ENCODE assay signal across 10 cellular contexts in genomic region chr12:92065018-92065499, GRCh38.
A peak's percentile ranks its signal among the peaks of the same experiment; 100 is the strongest.
DNase-seq lines count a peak whose midpoint lies in the region; ATAC-seq lines count a peak whose summit lies in the region.
"Had no signal": no experiment of that assay in that cellular context is flagged by ENCODE, and none has a peak within 500 bp of the region (broad histone marks: within the 10 kb centered on the region; RNA-seq: fewer than 3 reads in every experiment).

No MANE protein-coding gene starts in this region.

- H3K9me3 Mint-ChIP-seq in activated naive CD4-positive, alpha-beta T cell treated with anti-CD3 and anti-CD28 coated beads, Interleukin-2, amount 10 ng/mL, durations not matched to agents 7 days and 5 days: peaks cover 2% of the 10 kb centered on the region

- no peak overlapping the region for H3K27ac Mint-ChIP-seq in activated naive CD4-positive, alpha-beta T cell treated with anti-CD3 and anti-CD28 coated beads, Interleukin-2, amount 10 ng/mL, durations not matched to agents 7 days and 5 days

- CTCF ChIA-PET in activated naive CD4-positive, alpha-beta T cell treated with anti-CD3 and anti-CD28 coated beads, Interleukin-2, amount 10 ng/mL, durations not matched to agents 7 days and 5 days (lab: Charles Lee): no interaction called here

- no peaks in the 10 kb centered on the region for H3K36me3 ChIP-seq in SJSA1

- H3K4me1 ChIP-seq in SJSA1 (replicated peaks): peaks cover 47% of the 10 kb centered on the region
- H3K4me1 ChIP-seq: parathyroid adenoma had no signal

- no peaks in the 10 kb centered on the region for H3K27me3 Mint-ChIP-seq in activated naive CD4-positive, alpha-beta T cell treated with anti-CD3 and anti-CD28 coated beads, Interleukin-2, amount 10 ng/mL, durations not matched to agents 7 days and 5 days

- ATAC-seq in HG03108 (IDR thresholded peaks at IDR 0.05; ENCODE audit: unreplicated experiment): peak; percentile 57
- peak; percentile 68 for ATAC-seq in stimulated activated naive CD8-positive, alpha-beta T cell treated with anti-CD3 and anti-CD28 coated beads, Interleukin-15, Interleukin-2, amounts not matched to agents 100 U/mL and 50 U/mL, for 24 hours

- H3K27me3 ChIP-seq in SJSA1 (replicated peaks): no peaks in the 10 kb centered on the region

- H3K4me3 ChIP-seq in SJSA1: no peak overlapping the region

- peaks cover 24% of the 10 kb centered on the region for H3K4me1 Mint-ChIP-seq in activated naive CD4-positive, alpha-beta T cell treated with anti-CD3 and anti-CD28 coated beads, Interleukin-2, amount 10 ng/mL, durations not matched to agents 7 days and 5 days

- H3K9me3 ChIP-seq in SJSA1 (replicated peaks): no peaks in the 10 kb centered on the region

- peak overlapping the region; percentile 65 for H3K27ac ChIP-seq in SJSA1
- H3K27ac ChIP-seq: parathyroid adenoma had no signal

- peak; percentile 67 for DNase-seq in activated naive CD4-positive, alpha-beta T cell treated with Interleukin-2 at 50 U/mL for 16 hours
- DNase-seq in activated naive CD4-positive, alpha-beta T cell treated with anti-CD3 and anti-CD28 coated beads, Interleukin-2, amount 10 ng/mL, durations not matched to agents 7 days and 5 days: no peak
- DNase-seq in SJSA1 (ENCODE audit: low read depth in 1 of 2, low spot score in 2 of 2) (peak; percentile 49), globus pallidus (ENCODE audit: low spot score) (peak; percentile 63), germinal center (ENCODE audit: low spot score) (no peak), RKO (ENCODE audit: low spot score) (no peak)
- DNase-seq in stimulated activated naive CD8-positive, alpha-beta T cell treated with anti-CD3 and anti-CD28 coated beads, Interleukin-15, Interleukin-2, amounts not matched to agents 100 U/mL and 50 U/mL, for 24 hours: peak; percentile 56
- DNase-seq: DND-41 had no signal

- H3K4me3 Mint-ChIP-seq in activated naive CD4-positive, alpha-beta T cell treated with anti-CD3 and anti-CD28 coated beads, Interleukin-2, amount 10 ng/mL, durations not matched to agents 7 days and 5 days: no peak overlapping the region

- H3K36me3 Mint-ChIP-seq in activated naive CD4-positive, alpha-beta T cell treated with anti-CD3 and anti-CD28 coated beads, Interleukin-2, amount 10 ng/mL, durations not matched to agents 7 days and 5 days: no peaks in the 10 kb centered on the region

Comparison
In these comparisons a context has a peak if more than half of its experiments do, and no peak if none do; other contexts are left out.
1. DNase-seq: peak in activated naive CD4-positive, alpha-beta T cell treated with Interleukin-2 at 50 U/mL for 16 hours (single experiment), SJSA1 (2 of 2), globus pallidus (single experiment) and stimulated activated naive CD8-positive, alpha-beta T cell treated with anti-CD3 and anti-CD28 coated beads, Interleukin-15, Interleukin-2, amounts not matched to agents 100 U/mL and 50 U/mL, for 24 hours (single experiment); none in activated naive CD4-positive, alpha-beta T cell treated with anti-CD3 and anti-CD28 coated beads, Interleukin-2, amount 10 ng/mL, durations not matched to agents 7 days and 5 days (single experiment), germinal center (single experiment) and RKO (single experiment).